In the genomic region with DNA sequence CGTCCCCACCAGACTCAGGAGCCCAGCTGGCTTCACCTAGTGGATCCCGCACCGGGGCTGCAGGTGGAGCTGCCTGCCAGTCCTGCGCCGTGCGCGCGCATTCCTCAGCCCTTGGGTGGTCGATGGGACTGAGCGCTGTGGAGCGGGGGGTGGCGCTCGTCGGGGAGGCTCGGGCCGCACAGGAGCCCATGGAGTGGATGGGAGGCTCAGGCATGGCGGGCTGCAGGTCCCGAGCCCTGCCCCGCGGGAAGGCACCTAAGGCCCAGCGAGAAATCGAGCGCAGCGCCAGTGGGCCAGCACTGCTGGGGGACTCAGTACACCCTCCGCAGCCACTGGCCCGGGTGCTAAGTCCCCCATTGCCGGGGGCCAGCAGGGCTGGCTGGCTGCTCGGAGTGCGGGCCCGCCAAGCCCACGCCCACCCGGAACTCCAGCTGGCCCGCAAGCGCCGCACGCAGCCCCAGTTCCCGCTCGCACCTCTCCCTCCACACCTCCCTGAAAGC, we compare ENCODE assay signal across 21 cellular contexts. TPM values are rescaled to one million over a fixed set of nuclear protein-coding genes. Genes with fewer than 3 reads are reported as not detected.
"Had no signal": no experiment of that assay in that cellular context is flagged by ENCODE, and none has a peak within 500 bp of the region (broad histone marks: within the 10 kb centered on the region; RNA-seq: fewer than 3 reads in every experiment).

No MANE protein-coding gene starts in this region.

RNA-seq across cellular contexts. Expression of a gene that starts 2.5 kb away (rescaled TPM):
- total RNA-seq: activated CD4-positive, alpha-beta memory T cell treated with anti-CD3 and anti-CD28 coated beads, Interleukin-2, amount 10 ng/mL, durations not matched to agents 7 days and 5 days; activated CD4-positive, alpha-beta T cell treated with anti-CD3 and anti-CD28 coated beads for 36 hours; activated CD4-positive, alpha-beta T cell treated with anti-CD3 and anti-CD28 coated beads, Interleukin-2, amount 10 ng/mL, durations not matched to agents 7 days and 5 days; activated CD8-positive, alpha-beta memory T cell treated with anti-CD3 and anti-CD28 coated beads, Interleukin-2, amount 10 ng/mL, durations not matched to agents 7 days and 5 days; activated CD8-positive, alpha-beta T cell treated with anti-CD3 and anti-CD28 coated beads, Interleukin-2, amount 10 ng/mL, durations not matched to agents 7 days and 5 days; activated naive CD4-positive, alpha-beta T cell treated with anti-CD3 and anti-CD28 coated beads for 36 hours; activated naive CD4-positive, alpha-beta T cell treated with anti-CD3 and anti-CD28 coated beads, Interleukin-2, amount 50 U/mL, for 72 hours; activated naive CD8-positive, alpha-beta T cell treated with anti-CD3 and anti-CD28 coated beads for 36 hours; activated T-cell treated with anti-CD3 and anti-CD28 coated beads, Interleukin-2, amount 50 U/mL, for 4 hours; activated T-cell treated with anti-CD3 and anti-CD28 coated beads, Interleukin-2, amount 50 U/mL, for 72 hours; activated T-helper 1 cell treated with anti-CD3 and anti-CD28 coated beads, Interleukin-12 subunit alpha, Interleukin-12 subunit beta, Interleukin-2, Interleukin-4 antibody, amounts not matched to agents 30 ng/mL and 10 ng/mL and 1 ng/mL, durations not matched to agents 14 hours and 24 hours and 36 hours; activated T-helper 17 cell treated with anti-CD3 and anti-CD28 coated beads, Interleukin-2, amount 50 U/mL, for 72 hours; aorta; astrocyte; breast epithelium; cardiac septum; T-cell; T-helper 1 cell treated with Interleukin-12 subunit alpha and Interleukin-12 subunit beta and Interleukin-4 antibody, amounts not matched to agents 30 ng/mL and 1 ng/mL, for 36 hours; T-helper 17 cell; T-helper 2 cell treated with Interferon-gamma antibody and Interleukin-4, amounts not matched to agents 100 ng/mL and 5 ng/mL, for 36 hours; WTC11 had no signal

RNA-seq across cellular contexts. Expression of a gene that starts 36.2 kb away (rescaled TPM):
- total RNA-seq: activated CD4-positive, alpha-beta memory T cell treated with anti-CD3 and anti-CD28 coated beads, Interleukin-2, amount 10 ng/mL, durations not matched to agents 7 days and 5 days; activated CD4-positive, alpha-beta T cell treated with anti-CD3 and anti-CD28 coated beads for 36 hours; activated CD4-positive, alpha-beta T cell treated with anti-CD3 and anti-CD28 coated beads, Interleukin-2, amount 10 ng/mL, durations not matched to agents 7 days and 5 days; activated CD8-positive, alpha-beta memory T cell treated with anti-CD3 and anti-CD28 coated beads, Interleukin-2, amount 10 ng/mL, durations not matched to agents 7 days and 5 days; activated CD8-positive, alpha-beta T cell treated with anti-CD3 and anti-CD28 coated beads, Interleukin-2, amount 10 ng/mL, durations not matched to agents 7 days and 5 days; activated naive CD4-positive, alpha-beta T cell treated with anti-CD3 and anti-CD28 coated beads for 36 hours; activated naive CD4-positive, alpha-beta T cell treated with anti-CD3 and anti-CD28 coated beads, Interleukin-2, amount 50 U/mL, for 72 hours; activated naive CD8-positive, alpha-beta T cell treated with anti-CD3 and anti-CD28 coated beads for 36 hours; activated T-cell treated with anti-CD3 and anti-CD28 coated beads, Interleukin-2, amount 50 U/mL, for 4 hours; activated T-cell treated with anti-CD3 and anti-CD28 coated beads, Interleukin-2, amount 50 U/mL, for 72 hours; activated T-helper 1 cell treated with anti-CD3 and anti-CD28 coated beads, Interleukin-12 subunit alpha, Interleukin-12 subunit beta, Interleukin-2, Interleukin-4 antibody, amounts not matched to agents 30 ng/mL and 10 ng/mL and 1 ng/mL, durations not matched to agents 14 hours and 24 hours and 36 hours; activated T-helper 17 cell treated with anti-CD3 and anti-CD28 coated beads, Interleukin-2, amount 50 U/mL, for 72 hours; T-cell; T-helper 1 cell treated with Interleukin-12 subunit alpha and Interleukin-12 subunit beta and Interleukin-4 antibody, amounts not matched to agents 30 ng/mL and 1 ng/mL, for 36 hours; T-helper 17 cell; T-helper 2 cell treated with Interferon-gamma antibody and Interleukin-4, amounts not matched to agents 100 ng/mL and 5 ng/mL, for 36 hours had no signal

RNA-seq across cellular contexts. Expression of a gene that starts 48.2 kb away (rescaled TPM):
- total RNA-seq: activated T-helper 1 cell treated with anti-CD3 and anti-CD28 coated beads, Interleukin-12 subunit alpha, Interleukin-12 subunit beta, Interleukin-2, Interleukin-4 antibody, amounts not matched to agents 30 ng/mL and 10 ng/mL and 1 ng/mL, durations not matched to agents 14 hours and 24 hours and 36 hours; T-helper 2 cell treated with Interferon-gamma antibody and Interleukin-4, amounts not matched to agents 100 ng/mL and 5 ng/mL, for 36 hours had no signal
